In genomic region chr11:55106391-55106790, GRCh38 we compare ENCODE assay signal across 26 cellular contexts.
"Had no signal": no experiment of that assay in that cellular context is flagged by ENCODE, and none has a peak within 500 bp of the region (broad histone marks: within the 10 kb centered on the region; RNA-seq: fewer than 3 reads in every experiment).

No MANE protein-coding gene starts in this region.

- H3K4me1 Mint-ChIP-seq: activated B cell treated with CpG ODN at 0.5 μM for 24 hours; activated CD4-positive, alpha-beta T cell treated with anti-CD3 and anti-CD28 coated beads for 36 hours; activated naive CD8-positive, alpha-beta T cell treated with anti-CD3 and anti-CD28 coated beads for 36 hours; central memory CD8-positive, alpha-beta T cell; memory B cell had no signal

- H3K4me3 Mint-ChIP-seq: activated B cell treated with CpG ODN at 0.5 μM for 24 hours; activated CD4-positive, alpha-beta T cell treated with anti-CD3 and anti-CD28 coated beads for 36 hours; activated naive CD8-positive, alpha-beta T cell treated with anti-CD3 and anti-CD28 coated beads for 36 hours; activated T-cell treated with anti-CD3 and anti-CD28 coated beads, Interleukin-2, amount 50 U/mL, for 4 hours; central memory CD8-positive, alpha-beta T cell; effector memory CD8-positive, alpha-beta T cell; memory B cell; natural killer cell treated with Interleukin-12 subunit alpha and Interleukin-12 subunit beta and Interleukin-15 and Interleukin-18, amount 100 ng/mL, for 72 hours had no signal

- H3K9me3 ChIP-seq: gastrocnemius medialis, ovary, prostate gland, testis had no signal

- H3K27ac ChIP-seq: esophagus muscularis mucosa, gastrocnemius medialis, heart right ventricle, neutrophil, ovary, prostate gland, spleen, testis, uterus had no signal

- H3K27me3 Mint-ChIP-seq: activated B cell treated with CpG ODN at 0.5 μM for 24 hours; activated CD4-positive, alpha-beta T cell treated with anti-CD3 and anti-CD28 coated beads for 36 hours; activated naive CD8-positive, alpha-beta T cell treated with anti-CD3 and anti-CD28 coated beads for 36 hours; central memory CD8-positive, alpha-beta T cell; effector memory CD8-positive, alpha-beta T cell; memory B cell; natural killer cell treated with Interleukin-12 subunit alpha and Interleukin-12 subunit beta and Interleukin-15 and Interleukin-18, amount 100 ng/mL, for 72 hours had no signal

- H3K36me3 ChIP-seq: esophagus muscularis mucosa, gastrocnemius medialis, heart right ventricle, neutrophil, ovary, prostate gland, spleen, uterus had no signal

- DNase-seq: activated B cell treated with CpG ODN at 0.5 μM for 24 hours; activated CD4-positive, alpha-beta T cell treated with anti-CD3 and anti-CD28 coated beads for 36 hours; activated CD4-positive, alpha-beta T cell treated with anti-CD3 and anti-CD28 coated beads, Interleukin-2, amount 50 U/mL, for 4 hours; activated CD8-positive, alpha-beta memory T cell treated with anti-CD3 and anti-CD28 coated beads for 24 hours; activated CD8-positive, alpha-beta memory T cell treated with anti-CD3 and anti-CD28 coated beads, Interleukin-2, amount 50 U/mL, for 4 hours; activated naive CD4-positive, alpha-beta T cell; activated naive CD8-positive, alpha-beta T cell treated with anti-CD3 and anti-CD28 coated beads for 36 hours; activated T-cell treated with anti-CD3 and anti-CD28 coated beads, Interleukin-2, amount 50 U/mL, for 4 hours; effector memory CD8-positive, alpha-beta T cell; gastrocnemius medialis; heart right ventricle; left colon; ovary; spleen; stimulated activated CD4-positive, alpha-beta T cell treated with anti-CD3 and anti-CD28 coated beads, Interleukin-4, amount 100 ng/mL, for 1 hour; stimulated activated naive CD4-positive, alpha-beta T cell; testis; trophoblast cell; uterus had no signal

- H3K4me3 ChIP-seq: esophagus muscularis mucosa, gastrocnemius medialis, heart right ventricle, ovary, prostate gland, spleen, testis, uterus had no signal

- H3K4me1 ChIP-seq: esophagus muscularis mucosa, gastrocnemius medialis, heart right ventricle, prostate gland, spleen, testis, uterus had no signal

- H3K27ac Mint-ChIP-seq: activated B cell treated with CpG ODN at 0.5 μM for 24 hours; activated CD4-positive, alpha-beta T cell treated with anti-CD3 and anti-CD28 coated beads for 36 hours; activated naive CD8-positive, alpha-beta T cell treated with anti-CD3 and anti-CD28 coated beads for 36 hours; activated T-helper 2 cell treated with anti-CD3 and anti-CD28 coated beads, Interferon-gamma antibody, Interleukin-2, Interleukin-4, amounts not matched to agents 10 μg/mL and 5 μg/mL and 100 μg/mL, durations not matched to agents 14 hours and 24 hours and 36 hours; effector memory CD8-positive, alpha-beta T cell; memory B cell; natural killer cell treated with Interleukin-12 subunit alpha and Interleukin-12 subunit beta and Interleukin-15 and Interleukin-18, amount 100 ng/mL, for 72 hours had no signal

- H3K36me3 Mint-ChIP-seq: activated naive CD8-positive, alpha-beta T cell treated with anti-CD3 and anti-CD28 coated beads for 36 hours; memory B cell had no signal

- H3K27me3 ChIP-seq: esophagus muscularis mucosa, gastrocnemius medialis, heart right ventricle, neutrophil, ovary, spleen, testis, uterus had no signal

- ATAC-seq: activated CD4-positive, alpha-beta T cell treated with anti-CD3 and anti-CD28 coated beads for 36 hours; activated T-cell treated with anti-CD3 and anti-CD28 coated beads, Interleukin-2, amount 50 U/mL, for 4 hours; effector memory CD8-positive, alpha-beta T cell; gastrocnemius medialis; heart right ventricle; left colon; natural killer cell treated with Interleukin-12 subunit alpha and Interleukin-12 subunit beta and Interleukin-15 and Interleukin-18, amount 100 ng/mL, for 72 hours had no signal
